ENCODE assay signal across 8 cellular contexts in the genomic region with DNA sequence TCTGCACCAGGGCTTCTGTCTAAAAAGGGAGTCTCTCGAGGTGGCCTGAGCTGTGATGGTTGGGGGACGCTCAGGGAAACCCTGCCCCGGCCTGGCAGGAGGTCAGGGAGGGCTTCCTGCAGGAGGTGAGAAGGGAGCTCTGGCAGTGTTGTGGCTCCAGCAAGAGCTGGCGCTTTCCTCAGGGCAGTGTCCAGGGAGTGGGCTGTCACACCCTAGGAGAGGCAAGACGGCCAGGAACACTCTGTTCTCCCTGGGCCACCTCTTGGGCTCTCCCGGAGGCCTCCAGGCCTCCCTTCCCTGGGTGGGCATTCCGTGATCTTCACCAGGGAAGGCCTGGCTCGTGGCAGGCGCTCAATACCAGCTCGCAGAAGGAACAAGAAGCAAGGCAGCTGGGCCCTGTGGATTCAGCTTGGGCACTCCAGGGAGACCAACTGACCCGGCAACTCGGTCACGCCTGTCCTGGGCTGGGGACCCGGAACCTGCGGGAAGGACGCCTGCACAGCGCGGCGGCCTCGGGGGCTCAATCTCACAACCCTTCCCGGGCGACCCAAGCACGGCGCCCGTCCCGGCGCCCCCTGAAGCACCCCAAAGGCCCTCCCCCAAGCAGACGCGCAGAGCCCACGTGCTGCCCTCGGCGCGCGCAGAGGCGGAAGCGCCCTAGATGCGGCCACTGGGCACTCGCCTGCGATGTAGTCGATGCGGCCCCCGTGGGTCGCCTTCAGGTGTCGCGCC. TPM values are rescaled to one million over a fixed set of nuclear protein-coding genes. Genes with fewer than 3 reads are reported as not detected.
A peak's percentile ranks its signal among the peaks of the same experiment; 100 is the strongest.
DNase-seq lines count a peak whose midpoint lies in the region; ATAC-seq and TF ChIP-seq lines count a peak whose summit lies in the region.

No MANE protein-coding gene starts in this region.

- H3K9me3 ChIP-seq in mucosa of descending colon = no peaks in the 10 kb centered on the region

- peaks cover 23% of the 10 kb centered on the region for H3K4me1 ChIP-seq in mucosa of descending colon (ENCODE audit: low read depth)

- H3K36me3 ChIP-seq in mucosa of descending colon (ENCODE audit: low read depth) = no peaks in the 10 kb centered on the region

- TF ChIP-seq CTCF in epithelial cell of esophagus (IDR thresholded peaks at IDR 0.05; ENCODE audit: insufficient read depth, low read depth, low read length, missing control alignments) (no peak), mucosa of descending colon (IDR thresholded peaks at IDR 0.05) (no peak)

- H3K4me3 ChIP-seq in epithelial cell of esophagus (ENCODE audit: low read length) (peak overlapping the region; percentile 72), mucosa of descending colon (peak overlapping the region; percentile 29)

- peak; percentile 43 for ATAC-seq in GM19025 (IDR thresholded peaks at IDR 0.05; ENCODE audit: low read depth, unreplicated experiment)
- peak; percentile 47 for ATAC-seq in HG03135 (IDR thresholded peaks at IDR 0.05; ENCODE audit: unreplicated experiment)
- ATAC-seq in mucosa of descending colon = peak; percentile 74

- DNase-seq in C1 segment of cervical spinal cord (lab: John Stamatoyannopoulos, UW) = peak in 13 of 14 donors; percentile 51 to 91 (median 83)
- peak; percentile 46 to 75 for DNase-seq in NCI-H524 (lab: John Stamatoyannopoulos, UW)
- peak; percentile 62 for DNase-seq in activated T-cell treated with anti-CD3 and anti-CD28 coated beads for 24 hours (ENCODE audit: low read depth)
- DNase-seq in epithelial cell of esophagus (ENCODE audit: low read depth) = peak; percentile 80
- peak; percentile 79 to 88 (median 88) for DNase-seq in mucosa of descending colon
- DNase-seq in stimulated activated naive CD4-positive, alpha-beta T cell (lab: John Stamatoyannopoulos, UW) = peak; percentile 43 to 81 (median 58)

- intact Hi-C loops in mucosa of descending colon (cut with DNase I, micrococcal nuclease) = no loop called here

RNA-seq across cellular contexts. Expression of gene APRT, which starts 0.7 kb away (rescaled TPM):
- 100 to 1,000 TPM in 2 of 3 donors, 10 to 100 TPM in 1; 76.5 to 185 (median 113) TPM for total RNA-seq in mucosa of descending colon

RNA-seq across cellular contexts. Expression of gene CDT1, which starts 7.4 kb away (rescaled TPM):
- 10 to 100 TPM in 1 of 3 donors, 1 to 10 TPM in 2; 2.9 to 20.9 (median 7.6) TPM for total RNA-seq in mucosa of descending colon

RNA-seq across cellular contexts. Expression of gene PIEZO1, which starts 26.0 kb away (rescaled TPM):
- 100 to 1,000 TPM in 2 of 3 donors, 10 to 100 TPM in 1; 71.4 to 218 (median 129) TPM for total RNA-seq in mucosa of descending colon

RNA-seq across cellular contexts. Expression of gene GALNS, which starts 45.7 kb away (rescaled TPM):
- total RNA-seq in mucosa of descending colon = 10 to 100 TPM; 37.4 to 65.3 (median 44.0) TPM

RNA-seq across cellular contexts. Expression of gene TRAPPC2L, which starts 45.9 kb away (rescaled TPM):
- total RNA-seq in mucosa of descending colon = 10 to 100 TPM; 30.6 to 57.9 (median 40.7) TPM

Comparison
In these comparisons a context has a peak if more than half of its experiments do, and no peak if none do; other contexts are left out.
1. Peak in every context shown above with its lines: DNase-seq, ATAC-seq and H3K4me3 ChIP-seq.